17 cellular contexts compared by ENCODE assay signal in genomic region chr5:116613445-116613844, GRCh38. TPM values are rescaled to one million over a fixed set of nuclear protein-coding genes. Genes with fewer than 3 reads are reported as not detected.
DNase-seq lines count a peak whose midpoint lies in the region; ATAC-seq and TF ChIP-seq lines count a peak whose summit lies in the region.
"Had no signal": no experiment of that assay in that cellular context is flagged by ENCODE, and none has a peak within 500 bp of the region (broad histone marks: within the 10 kb centered on the region; RNA-seq: fewer than 3 reads in every experiment).

No MANE protein-coding gene starts in this region.

- no peak for TF ChIP-seq POLR2A in body of pancreas (IDR thresholded peaks at IDR 0.05)

- WGBS in body of pancreas, 2 donors = 59 to 69% methylated on average over 1 of the region's 1 CpG

- H3K36me3 ChIP-seq in body of pancreas (replicated peaks in 1 of 2; ENCODE audit: insufficient read depth in 1 of 2, low read depth in 2 of 2) = no peaks in the 10 kb centered on the region
- no peaks in the 10 kb centered on the region for H3K36me3 ChIP-seq in A673 (ENCODE audit: insufficient read depth, low read length, poor library complexity, severe bottlenecking)
- H3K36me3 ChIP-seq: sigmoid colon, transverse colon had no signal

- H3K27ac ChIP-seq in body of pancreas = peak overlapping the region; percentile 54 to 82 (median 66)
- H3K27ac ChIP-seq in A673 (ENCODE audit: low read depth, low read length, poor library complexity, severe bottlenecking) = no peak overlapping the region
- H3K27ac ChIP-seq: GM23248, sigmoid colon, transverse colon had no signal

- no TSS peak for BruUV-seq in A673 (replicated peaks; lab: Mats Ljungman, UMichigan)

- H3K4me1 ChIP-seq in body of pancreas (peaks cover 14% of the 10 kb centered on the region), A673 (ENCODE audit: insufficient read depth, low read length, poor library complexity, severe bottlenecking) (peaks cover 17% of the 10 kb centered on the region)
- H3K4me1 ChIP-seq: transverse colon had no signal

- H3K4me1 Mint-ChIP-seq in activated T-cell treated with anti-CD3 and anti-CD28 coated beads, Interleukin-2, amount 50 U/mL, for 72 hours (ENCODE audit: low read depth) = no peaks in the 10 kb centered on the region

- CTCF ChIA-PET in A673 (lab: Charles Lee) = no interaction called here

- no peaks in the 10 kb centered on the region for H3K27me3 ChIP-seq in body of pancreas
- H3K27me3 ChIP-seq in A673 (replicated peaks; ENCODE audit: insufficient read depth, low read depth, low read length, poor library complexity) = no peaks in the 10 kb centered on the region
- H3K27me3 ChIP-seq: sigmoid colon, transverse colon had no signal

- H3K4me3 ChIP-seq in body of pancreas (no peak overlapping the region), A673 (ENCODE audit: low read depth, low read length, poor library complexity, severe bottlenecking) (no peak overlapping the region)
- H3K4me3 ChIP-seq: GM23248, sigmoid colon, transverse colon had no signal

- POLR2A ChIA-PET in A673 (lab: Charles Lee; ENCODE audit: low non-redundant PET) = no interaction called here

- ATAC-seq in GM18511 (IDR thresholded peaks at IDR 0.05; ENCODE audit: unreplicated experiment) (peak; percentile 36), GM21447 (IDR thresholded peaks at IDR 0.05; ENCODE audit: unreplicated experiment) (peak; percentile 29), HG02970 (IDR thresholded peaks at IDR 0.05; ENCODE audit: low FRiP score, unreplicated experiment) (peak; percentile 12), body of pancreas (peak; percentile 45)
- no peak for ATAC-seq in activated T-cell treated with anti-CD3 and anti-CD28 coated beads, Interleukin-2, amount 50 U/mL, for 72 hours (replicated peaks in 1 of 2)

- H3K4me3 Mint-ChIP-seq in activated T-cell treated with anti-CD3 and anti-CD28 coated beads, Interleukin-2, amount 50 U/mL, for 72 hours = no peak overlapping the region

- no peak overlapping the region for H3K27ac Mint-ChIP-seq in activated T-cell treated with anti-CD3 and anti-CD28 coated beads, Interleukin-2, amount 50 U/mL, for 72 hours
- H3K27ac Mint-ChIP-seq: activated T-helper 2 cell treated with anti-CD3 and anti-CD28 coated beads, Interferon-gamma antibody, Interleukin-2, Interleukin-4, amounts not matched to agents 10 μg/mL and 5 μg/mL and 100 μg/mL, durations not matched to agents 14 hours and 24 hours and 36 hours had no signal

- no peaks in the 10 kb centered on the region for H3K9me3 Mint-ChIP-seq in activated T-cell treated with anti-CD3 and anti-CD28 coated beads, Interleukin-2, amount 50 U/mL, for 72 hours
- H3K9me3 Mint-ChIP-seq: activated T-helper 2 cell treated with anti-CD3 and anti-CD28 coated beads, Interferon-gamma antibody, Interleukin-2, Interleukin-4, amounts not matched to agents 10 μg/mL and 5 μg/mL and 100 μg/mL, durations not matched to agents 14 hours and 24 hours and 36 hours had no signal

- DNase-seq in body of pancreas (no peak), CD1c-positive myeloid dendritic cell (ENCODE audit: extremely low spot score) (no peak), A673 (ENCODE audit: low spot score) (no peak), DMS79 treated with DMSO at 0.1 percent for 48 hours (lab: John Stamatoyannopoulos, UW) (no peak)
- DNase-seq in activated T-cell treated with anti-CD3 and anti-CD28 coated beads, Interleukin-2, amount 50 U/mL, for 72 hours = no peak
- DNase-seq: cerebellar nuclear complex; COR-L47; GM23248; NCI-H446; sigmoid colon; stimulated activated CD4-positive, alpha-beta T cell treated with anti-CD3 and anti-CD28 coated beads, Interleukin-4, amount 100 ng/mL, for 24 hours; transverse colon had no signal

- peaks cover 4% of the 10 kb centered on the region for H3K27me3 Mint-ChIP-seq in activated T-cell treated with anti-CD3 and anti-CD28 coated beads, Interleukin-2, amount 50 U/mL, for 72 hours (ENCODE audit: low read depth)

- H3K36me3 Mint-ChIP-seq in activated T-cell treated with anti-CD3 and anti-CD28 coated beads, Interleukin-2, amount 50 U/mL, for 72 hours (ENCODE audit: insufficient read depth in 2 of 2) = no peaks in the 10 kb centered on the region

- intact Hi-C loops in body of pancreas (cut with DNase I) = no loop called here
- intact Hi-C loops in A673 (cut with micrococcal nuclease; ENCODE audit: unreplicated experiment) = no loop called here

- TF ChIP-seq CTCF in body of pancreas (IDR thresholded peaks at IDR 0.05) = no peak
- no peak for TF ChIP-seq CTCF in A673 (conservative IDR thresholded peaks at IDR 0.05; ENCODE audit: low read depth, low read length)

- H3K9me3 ChIP-seq in body of pancreas = no peaks in the 10 kb centered on the region
- H3K9me3 ChIP-seq in A673 (ENCODE audit: low read depth, low read length, poor library complexity, severe bottlenecking) = no peaks in the 10 kb centered on the region
- H3K9me3 ChIP-seq: sigmoid colon, transverse colon had no signal

RNA-seq across cellular contexts. Expression of gene SEMA6A, which starts 38.8 kb away (rescaled TPM):
- total RNA-seq in body of pancreas = 10 to 100 TPM; 18.7 to 25.1 TPM
- total RNA-seq in activated T-cell treated with anti-CD3 and anti-CD28 coated beads, Interleukin-2, amount 50 U/mL, for 72 hours = under 1 TPM; 0.23 to 0.50 TPM
- total RNA-seq in A673 (2021) = 10.6 and 13.5 TPM in 2 replicates
- total RNA-seq: activated T-helper 2 cell treated with anti-CD3 and anti-CD28 coated beads, Interferon-gamma antibody, Interleukin-2, Interleukin-4, amounts not matched to agents 10 μg/mL and 5 μg/mL and 100 μg/mL, durations not matched to agents 14 hours and 24 hours and 36 hours; G401 had no signal

Comparison
In these comparisons a context has a peak if more than half of its experiments do, and no peak if none do; other contexts are left out.
1. ATAC-seq: peak in GM18511 (single experiment), GM21447 (single experiment), HG02970 (single experiment) and body of pancreas (single experiment); none in activated T-cell treated with anti-CD3 and anti-CD28 coated beads, Interleukin-2, amount 50 U/mL, for 72 hours (0 of 2).